Comparison of ENCODE assay signal across 8 cellular contexts in the genomic region with DNA sequence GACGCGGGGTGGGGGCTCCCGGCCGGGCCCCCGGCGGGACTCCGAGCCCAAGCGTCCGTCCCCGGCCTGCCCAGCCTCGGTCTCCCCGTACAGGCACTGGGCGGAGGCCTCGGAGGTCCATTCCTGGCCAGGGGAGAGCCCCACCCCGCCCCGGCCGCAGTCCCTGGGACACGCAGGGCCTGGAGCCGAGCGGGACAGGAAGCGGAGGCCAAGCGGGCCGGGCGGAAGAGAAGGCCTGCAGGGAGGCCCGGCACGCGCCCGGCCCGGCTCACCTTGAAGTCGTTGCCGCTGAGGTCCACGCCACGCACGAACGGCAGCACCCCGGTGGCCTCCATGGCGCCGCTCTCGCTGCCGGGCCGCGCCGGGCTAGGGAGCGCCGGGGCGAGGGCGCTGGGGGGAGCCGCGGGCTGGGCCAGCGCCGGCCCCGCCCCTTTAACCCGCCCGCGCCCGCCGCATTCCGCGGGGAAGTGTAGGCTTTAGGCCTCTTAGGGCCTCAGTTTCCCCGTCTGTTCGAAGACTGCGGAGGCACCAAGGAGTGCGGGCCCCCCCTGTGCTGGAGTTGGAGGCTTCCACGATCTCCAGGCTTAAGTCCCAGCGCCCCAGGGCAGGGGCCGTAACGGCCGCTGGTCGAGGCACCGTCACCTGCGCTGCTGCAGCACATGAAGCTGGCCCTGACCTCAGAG. TPM values are rescaled to one million over a fixed set of nuclear protein-coding genes. Genes with fewer than 3 reads are reported as not detected.
DNase-seq lines count a peak whose midpoint lies in the region; ATAC-seq and TF ChIP-seq lines count a peak whose summit lies in the region.

TSS of gene FLII (minus strand) at position 383 of the 683 bp plus-strand sequence. CDS start at position 335, 48 bp downstream.

- H3K27me3 ChIP-seq in BE2C (no peaks in the 10 kb centered on the region), lung (ENCODE audit: control insufficient read depth, insufficient read depth) (no peaks in the 10 kb centered on the region)
- no peaks in the 10 kb centered on the region for H3K27me3 ChIP-seq in effector memory CD4-positive, alpha-beta T cell (replicated peaks; ENCODE audit: control insufficient read depth, insufficient read depth, low read length, poor library complexity, severe bottlenecking)

- H3K9me3 ChIP-seq in BE2C (no peaks in the 10 kb centered on the region), lung (ENCODE audit: control insufficient read depth in 2 of 2, insufficient read depth in 1 of 2, low read length in 1 of 2) (no peaks in the 10 kb centered on the region)
- H3K9me3 ChIP-seq in effector memory CD4-positive, alpha-beta T cell (ENCODE audit: control insufficient read depth, low read length): no peaks in the 10 kb centered on the region

- peak within 1 kb of the TSS; percentile 82 for H3K27ac ChIP-seq in effector memory CD4-positive, alpha-beta T cell (ENCODE audit: insufficient read depth, low read length, poor library complexity, severe bottlenecking)
- peak within 1 kb of the TSS; percentile 97 to 98 for H3K27ac ChIP-seq in lung (ENCODE audit: low read depth in 1 of 2, low read length in 1 of 2)

- H3K4me1 ChIP-seq in BE2C (no peaks in the 10 kb centered on the region; the same call in 1 of the 2 replicates), lung (ENCODE audit: control insufficient read depth in 2 of 2, insufficient read depth in 2 of 2, low read length in 2 of 2) (peaks cover 15 to 25% of the 10 kb centered on the region in 2 donors)
- H3K4me1 ChIP-seq in effector memory CD4-positive, alpha-beta T cell (ENCODE audit: control insufficient read depth, insufficient read depth, low read length, poor library complexity, severe bottlenecking): peaks cover 37% of the 10 kb centered on the region

- DNase-seq in BE2C (peak; percentile 30), NAMALWA (ENCODE audit: low spot score) (peak; percentile 27), lung (ENCODE audit: low spot score) (peak; percentile 39)
- peak; percentile 85 for DNase-seq in activated CD8-positive, alpha-beta memory T cell treated with anti-CD3 and anti-CD28 coated beads for 24 hours
- DNase-seq in effector memory CD4-positive, alpha-beta T cell: peak; percentile 11 to 46 (median 38)
- DNase-seq in stimulated activated CD4-positive, alpha-beta T cell treated with anti-CD3 and anti-CD28 coated beads, Interleukin-4, amount 100 ng/mL, for 48 hours (ENCODE audit: low read depth in 2 of 2): peak; percentile 41

- TF ChIP-seq CTCF in BE2C (IDR thresholded peaks at IDR 0.05; ENCODE audit: low read depth, low read length) (no peak), lung (IDR thresholded peaks at IDR 0.05; ENCODE audit: control extremely low read depth, extremely low read depth) (no peak)

- ATAC-seq in GM19455 (IDR thresholded peaks at IDR 0.05; ENCODE audit: unreplicated experiment): peak; percentile 30
- ATAC-seq in lung (ENCODE audit: insufficient read depth, low FRiP score): peak; percentile 76
- no peak for ATAC-seq in HG03139 (IDR thresholded peaks at IDR 0.05; ENCODE audit: unreplicated experiment)

- WGBS in lung, 2 donors: 0 to 1% methylated on average over 47 to 71 of the region's 71 CpGs

- H3K4me3 ChIP-seq in BE2C (ENCODE audit: low read depth, low read length) (peak within 1 kb of the TSS; percentile 70), lung (peak within 1 kb of the TSS; percentile 91)
- peak within 1 kb of the TSS; percentile 89 for H3K4me3 ChIP-seq in effector memory CD4-positive, alpha-beta T cell (ENCODE audit: insufficient read depth, low read depth, low read length, poor library complexity, severe bottlenecking)

- H3K36me3 ChIP-seq in BE2C: no peaks in the 10 kb centered on the region
- H3K36me3 ChIP-seq in effector memory CD4-positive, alpha-beta T cell (ENCODE audit: control insufficient read depth, insufficient read depth, low read length): peaks cover 33% of the 10 kb centered on the region
- H3K36me3 ChIP-seq in lung (ENCODE audit: control insufficient read depth in 2 of 2, insufficient read depth in 2 of 2, low read length in 2 of 2): peaks cover 6 to 31% of the 10 kb centered on the region in 2 donors

RNA-seq across cellular contexts. Expression of gene FLII, which starts in this region (rescaled TPM):
- 98.2 TPM for polyA plus RNA-seq in BE2C (2012; ENCODE audit: insufficient read depth, insufficient read length, low read depth)
- 100 to 1,000 TPM; 152 to 391 TPM for total RNA-seq in lung
- 100 to 1,000 TPM; 234 to 298 TPM for polyA plus RNA-seq in lung

Comparison
In these comparisons a context has a peak if more than half of its experiments do, and no peak if none do; other contexts are left out.
1. DNase-seq: peak in every context shown above with its lines; median percentile 85 in activated CD8-positive, alpha-beta memory T cell treated with anti-CD3 and anti-CD28 coated beads for 24 hours; 41 in stimulated activated CD4-positive, alpha-beta T cell treated with anti-CD3 and anti-CD28 coated beads, Interleukin-4, amount 100 ng/mL, for 48 hours; 39 in lung; 38 in effector memory CD4-positive, alpha-beta T cell; 30 in BE2C; 27 in NAMALWA.